Comparison of ENCODE assay signal across 7 cellular contexts in the genomic region with DNA sequence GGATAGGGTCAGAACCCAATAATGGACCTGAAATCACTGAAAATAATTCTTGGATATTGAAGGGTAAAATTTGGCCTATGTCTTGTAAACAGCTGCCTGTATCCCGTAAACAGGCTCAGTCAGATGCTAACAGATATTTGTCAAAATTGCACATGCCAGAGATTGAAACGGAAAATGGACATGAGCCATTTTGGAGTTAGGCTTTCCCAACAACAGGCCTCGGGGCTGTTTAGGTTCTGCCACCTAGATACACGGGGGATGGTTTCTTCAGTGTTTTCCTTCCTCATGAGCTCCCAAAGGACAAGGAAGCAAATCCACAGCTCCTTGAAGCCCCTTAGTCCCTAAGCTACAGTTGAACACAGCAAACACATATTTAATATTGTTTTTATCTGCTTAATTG.
"Had no signal": no experiment of that assay in that cellular context is flagged by ENCODE, and none has a peak within 500 bp of the region (broad histone marks: within the 10 kb centered on the region; RNA-seq: fewer than 3 reads in every experiment).

No MANE protein-coding gene starts in this region.

- DNase-seq: IMR-90, KBM-7, KG1 had no signal

- H3K4me3 ChIP-seq: K562 had no signal

- H3K4me3 Mint-ChIP-seq: IgD-negative memory B cell had no signal

- H3K27me3 Mint-ChIP-seq: IgD-negative memory B cell had no signal

- ATAC-seq: HepG2, K562 had no signal

- H3K4me1 Mint-ChIP-seq: IgD-negative memory B cell had no signal

- H3K27ac ChIP-seq: HL-60 had no signal
